27 cellular contexts compared by ENCODE assay signal in the genomic region with DNA sequence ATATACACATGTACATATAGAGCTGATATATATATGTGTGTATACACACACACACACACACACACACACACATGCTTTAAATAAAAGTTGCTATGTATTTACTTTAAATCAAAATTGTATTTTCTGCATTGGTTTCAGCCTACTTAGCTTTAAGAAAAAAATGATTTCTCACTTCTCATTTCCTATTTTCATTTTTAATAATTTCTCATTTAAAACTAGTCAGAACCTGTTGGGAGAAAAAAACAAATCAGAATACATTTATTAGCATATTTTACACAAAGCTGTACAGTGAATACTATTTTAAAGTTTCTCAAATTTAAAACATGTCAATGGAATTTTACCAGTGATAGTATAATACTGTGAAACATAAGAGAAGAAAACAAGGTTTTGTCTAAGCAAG.
"Had no signal": no experiment of that assay in that cellular context is flagged by ENCODE, and none has a peak within 500 bp of the region (broad histone marks: within the 10 kb centered on the region; RNA-seq: fewer than 3 reads in every experiment).

No MANE protein-coding gene starts in this region.

- H3K9me3 ChIP-seq: colonic mucosa, lower lobe of right lung had no signal

- H3K36me3 Mint-ChIP-seq: immature natural killer cell, mesothelial cell of epicardium, naive B cell had no signal

- H3K4me1 Mint-ChIP-seq: endodermal cell, immature natural killer cell, naive B cell had no signal

- H3K27ac ChIP-seq: colonic mucosa, epithelial cell of prostate, esophagus squamous epithelium, gastroesophageal sphincter, heart left ventricle, hepatocyte, left lung, lower lobe of right lung had no signal

- H3K27me3 ChIP-seq: colonic mucosa, esophagus squamous epithelium, gastroesophageal sphincter, heart left ventricle, hepatocyte had no signal

- H3K79me2 ChIP-seq: hepatocyte had no signal

- H3K4me2 ChIP-seq: hepatocyte had no signal

- H3K27me3 Mint-ChIP-seq: dendritic cell treated with granulocyte-macrophage colony-stimulating factor and Interleukin-4, amounts not matched to agents 40 ng/mL and 50 ng/mL, for 4 days; effector memory CD8-positive, alpha-beta T cell; naive B cell had no signal

- H3K36me3 ChIP-seq: colonic mucosa, esophagus squamous epithelium, gastroesophageal sphincter, heart left ventricle, left lung, lower lobe of right lung had no signal

- DNase-seq: colonic mucosa; cortex of kidney; effector CD8-positive, alpha-beta T cell; effector memory CD8-positive, alpha-beta T cell; endodermal cell; erythroblast; esophagus squamous epithelium; foreskin fibroblast; foreskin melanocyte; heart left ventricle; hypothalamus; immature natural killer cell; islet precursor cell; left cardiac atrium; left lung; left ventricle myocardium superior; lower lobe of right lung; mesenchymal stem cell; mucosa of descending colon; naive B cell had no signal

- H3K27ac Mint-ChIP-seq: dendritic cell treated with granulocyte-macrophage colony-stimulating factor and Interleukin-4, amounts not matched to agents 40 ng/mL and 50 ng/mL, for 4 days; effector memory CD8-positive, alpha-beta T cell; endodermal cell; immature natural killer cell; mesothelial cell of epicardium; naive B cell had no signal

- H3K4me3 ChIP-seq: colonic mucosa, esophagus squamous epithelium, gastroesophageal sphincter, heart left ventricle, hepatocyte, left lung, lower lobe of right lung, mucosa of descending colon had no signal

- ATAC-seq: effector memory CD8-positive, alpha-beta T cell; esophagus mucosa; gastroesophageal sphincter; heart left ventricle; left cardiac atrium; left lung; left ventricle myocardium superior; lower lobe of right lung; mucosa of descending colon had no signal

- H3K4me1 ChIP-seq: colonic mucosa, esophagus squamous epithelium, gastroesophageal sphincter, heart left ventricle, left lung, lower lobe of right lung had no signal

- H2AFZ ChIP-seq: hepatocyte had no signal

- H3K4me3 Mint-ChIP-seq: dendritic cell treated with granulocyte-macrophage colony-stimulating factor and Interleukin-4, amounts not matched to agents 40 ng/mL and 50 ng/mL, for 4 days; effector memory CD8-positive, alpha-beta T cell; endodermal cell; immature natural killer cell; mesothelial cell of epicardium; naive B cell had no signal

- FAIRE-seq: endometrium had no signal
